In the genomic region with DNA sequence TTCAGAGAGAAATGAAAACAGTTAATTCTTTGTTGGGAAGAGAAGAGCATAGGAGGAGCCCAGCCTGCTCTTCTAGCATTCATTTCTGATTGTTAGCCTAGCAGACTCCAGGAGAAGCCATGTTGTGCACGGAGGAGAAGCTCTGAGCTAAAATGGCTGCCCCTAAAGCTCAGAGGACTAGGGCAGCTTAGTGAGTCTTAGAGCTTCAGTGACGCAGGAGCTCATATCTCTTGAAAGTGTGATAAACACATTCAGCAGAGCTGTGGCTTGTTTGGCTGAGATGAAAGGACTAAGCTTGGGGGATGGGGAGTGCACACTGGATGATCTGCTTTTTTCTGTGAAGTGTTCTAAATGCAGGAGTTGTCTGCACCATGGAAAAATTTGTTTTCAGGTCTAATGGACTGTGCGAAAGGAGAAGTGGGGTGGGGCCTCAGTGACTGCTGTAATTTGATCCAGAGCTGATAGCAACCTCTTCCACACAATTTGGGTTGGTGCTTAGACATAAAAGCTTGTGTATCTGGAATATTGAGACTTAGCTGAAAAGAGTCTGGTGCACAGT, we compare ENCODE assay signal across 8 cellular contexts. TPM values are rescaled to one million over a fixed set of nuclear protein-coding genes. Genes with fewer than 3 reads are reported as not detected.
A peak's percentile ranks its signal among the peaks of the same experiment; 100 is the strongest.
DNase-seq lines count a peak whose midpoint lies in the region; ATAC-seq, FAIRE-seq and TF ChIP-seq lines count a peak whose summit lies in the region.

No MANE protein-coding gene starts in this region.

- peaks cover 11 to 17% of the 10 kb centered on the region in 2 donors for H3K4me1 Mint-ChIP-seq in natural killer cell

- H3K4me3 ChIP-seq in A673 (ENCODE audit: low read depth, low read length, poor library complexity, severe bottlenecking) (peak overlapping the region; percentile 1), HEK293 (ENCODE audit: low read depth, low read length) (peak overlapping the region; percentile 6), SJCRH30 (peak overlapping the region; percentile 35), esophagus muscularis mucosa (peak overlapping the region in 1 of 4 donors; percentile 20)

- peaks cover 0 to 2% of the 10 kb centered on the region in 2 donors for H3K27me3 Mint-ChIP-seq in natural killer cell (ENCODE audit: low read depth in 2 of 2)

- no peaks in the 10 kb centered on the region for H3K36me3 Mint-ChIP-seq in natural killer cell

- DNase-seq in A673 (ENCODE audit: low spot score) (peak; percentile 84), SJCRH30 (peak; percentile 63 to 82), esophagus muscularis mucosa (ENCODE audit: extremely low spot score) (no peak), natural killer cell (no peak), GM12892 (ENCODE audit: insufficient read length) (no peak), RPMI8226 (no peak)

- peak; percentile 85 to 98 (median 97) for ATAC-seq in natural killer cell
- ATAC-seq in HG02642 (IDR thresholded peaks at IDR 0.05; ENCODE audit: poor library complexity, unreplicated experiment) = no peak

- TF ChIP-seq POLR2A in esophagus muscularis mucosa (IDR thresholded peaks at IDR 0.05; ENCODE audit: low read depth) (no peak), GM12892 (IDR thresholded peaks at IDR 0.05; ENCODE audit: low read depth, low read length) (no peak)

- no peaks in the 10 kb centered on the region for H3K27me3 ChIP-seq in A673 (replicated peaks; ENCODE audit: insufficient read depth, low read depth, low read length, poor library complexity)
- no peaks in the 10 kb centered on the region for H3K27me3 ChIP-seq in SJCRH30
- H3K27me3 ChIP-seq in esophagus muscularis mucosa = no peaks in the 10 kb centered on the region

- peak overlapping the region; percentile 42 to 82 for H3K27ac Mint-ChIP-seq in natural killer cell

- CTCF ChIA-PET in A673 (lab: Charles Lee) = no interaction called here
- CTCF ChIA-PET in HEK293 (lab: Yijun Ruan, JAX) = interaction anchor here (0.6 kb wide), 2 partner anchors 31 to 273 kb away, joined by 3 to 5 read pairs; no protein-coding TSS in a partner anchor

- intact Hi-C loops in A673 (cut with micrococcal nuclease; ENCODE audit: unreplicated experiment) = loop anchor here (5.0 kb wide), 1 partner anchor 59 kb away; the partner anchor contains the start of gene ZNF462
- intact Hi-C loops in esophagus muscularis mucosa (cut with DNase I) = no loop called here
- intact Hi-C loops in natural killer cell (cut with micrococcal nuclease) = no loop called here

- peaks cover 0 to 2% of the 10 kb centered on the region in 2 donors for H3K9me3 Mint-ChIP-seq in natural killer cell

- POLR2A ChIA-PET in A673 (lab: Charles Lee; ENCODE audit: low non-redundant PET) = no interaction called here
- POLR2A ChIA-PET in HEK293 (lab: Yijun Ruan, JAX) = interaction anchor here (0.9 to 2.4 kb wide), 4 partner anchors 12 to 58 kb away, joined by 3 to 45 read pairs (median 5); partner anchors contain the start of gene ZNF462

- 29% methylated on average over 3 of the region's 3 CpGs for WGBS in esophagus muscularis mucosa

- BruUV-seq in A673 (replicated peaks; lab: Mats Ljungman, UMichigan) = no TSS peak

- no peaks in the 10 kb centered on the region for H3K9me3 ChIP-seq in A673 (ENCODE audit: low read depth, low read length, poor library complexity, severe bottlenecking)
- no peaks in the 10 kb centered on the region for H3K9me3 ChIP-seq in HEK293 (ENCODE audit: control insufficient read depth, insufficient read depth, low read depth, low read length)
- H3K9me3 ChIP-seq in SJCRH30 (replicated peaks) = no peaks in the 10 kb centered on the region
- no peaks in the 10 kb centered on the region for H3K9me3 ChIP-seq in esophagus muscularis mucosa

- no peak for FAIRE-seq in GM12892 (lab: Jason Lieb, UNC)

- peaks cover 22% of the 10 kb centered on the region for H3K36me3 ChIP-seq in A673 (ENCODE audit: insufficient read depth, low read length, poor library complexity, severe bottlenecking)
- peaks cover 3 to 33% of the 10 kb centered on the region in 2 experiments; a peak in 1 of 3 replicates for H3K36me3 ChIP-seq in HEK293 (ENCODE audit: control insufficient read depth in 2 of 2, insufficient read depth in 1 of 2, low read length in 2 of 2)
- H3K36me3 ChIP-seq in SJCRH30 = peaks cover 30% of the 10 kb centered on the region
- peaks cover 22 to 33% (median 28%) of the 10 kb centered on the region in 4 donors for H3K36me3 ChIP-seq in esophagus muscularis mucosa

- H3K4me1 ChIP-seq in A673 (ENCODE audit: insufficient read depth, low read length, poor library complexity, severe bottlenecking) = peaks cover 16% of the 10 kb centered on the region
- peaks cover 4% of the 10 kb centered on the region for H3K4me1 ChIP-seq in HEK293 (ENCODE audit: control insufficient read depth, insufficient read depth, low read length)
- peaks cover 32% of the 10 kb centered on the region for H3K4me1 ChIP-seq in SJCRH30
- peaks cover 48 to 63% (median 54%) of the 10 kb centered on the region in 4 donors for H3K4me1 ChIP-seq in esophagus muscularis mucosa

- no peak for TF ChIP-seq EP300 in esophagus muscularis mucosa (IDR thresholded peaks at IDR 0.05)

- H3K27ac ChIP-seq in A673 (ENCODE audit: low read depth, low read length, poor library complexity, severe bottlenecking) (peak overlapping the region; percentile 87), HEK293 (ENCODE audit: extremely low read depth, low read depth, low read length) (peak overlapping the region; percentile 93), SJCRH30 (peak overlapping the region; percentile 74), esophagus muscularis mucosa (replicated peaks in 1 of 4) (peak overlapping the region; percentile 65 to 71 (median 70))

- TF ChIP-seq CTCF in A673 (conservative IDR thresholded peaks at IDR 0.05; ENCODE audit: low read depth, low read length) (no peak), HEK293 (tag by site-specific recombination; IDR thresholded peaks at IDR 0.05) (no peak), esophagus muscularis mucosa (IDR thresholded peaks at IDR 0.05) (no peak), natural killer cell (IDR thresholded peaks at IDR 0.05) (no peak)

- H3K4me3 Mint-ChIP-seq in natural killer cell = no peak overlapping the region

TF ChIP-seq in HEK293, 187 proteins besides CTCF, POLR2A, EP300 and RAD21 (continues in another document):
- TF ChIP-seq ZFP41 (tag by site-specific recombination; IDR thresholded peaks at IDR 0.05; ENCODE audit: borderline replicate concordance) (no peak), ZNF350 (tag by site-specific recombination; IDR thresholded peaks at IDR 0.05) (no peak), ZBTB7A (tag by site-specific recombination; IDR thresholded peaks at IDR 0.05; ENCODE audit: low read depth) (no peak), ZNF777 (tag by site-specific recombination; IDR thresholded peaks at IDR 0.05; ENCODE audit: borderline replicate concordance) (no peak), ZNF121 (tag by site-specific recombination; IDR thresholded peaks at IDR 0.05) (no peak), ZBTB8A (tag by site-specific recombination; IDR thresholded peaks at IDR 0.05) (no peak), ZNF416 (tag by site-specific recombination; IDR thresholded peaks at IDR 0.05) (no peak), HOXC10 (CRISPR knock-in tag; IDR thresholded peaks at IDR 0.05) (no peak), ZNF324 (tag by site-specific recombination; IDR thresholded peaks at IDR 0.05) (no peak), HOXD13 (CRISPR knock-in tag; IDR thresholded peaks at IDR 0.05; ENCODE audit: borderline replicate concordance) (no peak), ZNF132 (tag by site-specific recombination; IDR thresholded peaks at IDR 0.05; ENCODE audit: borderline replicate concordance) (no peak), ZFP69B (tag by site-specific recombination; IDR thresholded peaks at IDR 0.05) (0 out of 2 replicates have a peak, but pooled peaks have one; percentile 16), ZNF157 (tag by site-specific recombination; IDR thresholded peaks at IDR 0.05) (no peak), ZNF555 (tag by site-specific recombination; conservative IDR thresholded peaks at IDR 0.05) (no peak), ZNF791 (tag by site-specific recombination; IDR thresholded peaks at IDR 0.05) (no peak), ZNF23 (tag by site-specific recombination; IDR thresholded peaks at IDR 0.05; ENCODE audit: borderline replicate concordance) (no peak), ZNF366 (tag by site-specific recombination; conservative IDR thresholded peaks at IDR 0.05) (peak; percentile 47), TRIM28 (IDR thresholded peaks at IDR 0.05; ENCODE audit: borderline replicate concordance, low read length) (peak; percentile 98), ZNF174 (tag by site-specific recombination; IDR thresholded peaks at IDR 0.05) (no peak), SETDB1 (IDR thresholded peaks at IDR 0.05; ENCODE audit: insufficient read length, low read length) (no peak), ZNF19 (tag by site-specific recombination; IDR thresholded peaks at IDR 0.05; ENCODE audit: low read depth) (no peak), ZNF558 (tag by site-specific recombination; IDR thresholded peaks at IDR 0.05) (peak; percentile 40; the same call in 1 of the 2 replicates), ZNF2 (tag by site-specific recombination; IDR thresholded peaks at IDR 0.05) (no peak)
- TF ChIP-seq, protein P1, sequence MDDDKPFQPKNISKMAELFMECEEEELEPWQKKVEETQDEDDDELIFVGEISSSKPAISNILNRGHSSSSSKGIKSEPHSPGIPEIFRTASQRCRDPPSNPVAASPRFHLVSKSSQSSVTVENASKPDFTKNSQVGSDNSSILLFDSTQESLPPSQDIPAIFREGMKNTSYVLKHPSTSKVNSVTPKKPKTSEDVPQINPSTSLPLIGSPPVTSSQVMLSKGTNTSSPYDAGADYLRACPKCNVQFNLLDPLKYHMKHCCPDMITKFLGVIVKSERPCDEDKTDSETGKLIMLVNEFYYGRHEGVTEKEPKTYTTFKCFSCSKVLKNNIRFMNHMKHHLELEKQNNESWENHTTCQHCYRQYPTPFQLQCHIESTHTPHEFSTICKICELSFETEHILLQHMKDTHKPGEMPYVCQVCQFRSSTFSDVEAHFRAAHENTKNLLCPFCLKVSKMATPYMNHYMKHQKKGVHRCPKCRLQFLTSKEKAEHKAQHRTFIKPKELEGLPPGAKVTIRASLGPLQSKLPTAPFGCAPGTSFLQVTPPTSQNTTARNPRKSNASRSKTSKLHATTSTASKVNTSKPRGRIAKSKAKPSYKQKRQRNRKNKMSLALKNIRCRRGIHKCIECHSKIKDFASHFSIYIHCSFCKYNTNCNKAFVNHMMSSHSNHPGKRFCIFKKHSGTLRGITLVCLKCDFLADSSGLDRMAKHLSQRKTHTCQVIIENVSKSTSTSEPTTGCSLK (tag by site-specific recombination; IDR thresholded peaks at IDR 0.05) = no peak

RNA-seq across cellular contexts. Expression of gene ZNF462, which starts 58.5 kb away (rescaled TPM):
- total RNA-seq in A673 (2021) (38.4 and 40.5 TPM in 2 replicates), esophagus muscularis mucosa (10 to 100 TPM; 24.5 to 38.6 (median 34.6) TPM), natural killer cell (under 1 TPM; 0.33 to 0.93 (median 0.35) TPM)
- total RNA-seq in SJCRH30 (2014; rRNA removed; shearing (Covaris generic)) = 26.8 and 27.4 TPM in 2 replicates
- polyA plus RNA-seq in GM12892 (2012; ENCODE audit: missing spikeins) = 0.42 TPM

Comparison
In these comparisons a context has a peak if more than half of its experiments do, and no peak if none do; other contexts are left out.
1. DNase-seq: peak in A673 (single experiment) and SJCRH30 (2 of 2); none in esophagus muscularis mucosa (single experiment), natural killer cell (single experiment), GM12892 (single experiment) and RPMI8226 (single experiment).
2. RNA of gene ZNF462, which starts 58.5 kb away (total RNA-seq): 38.4 to 40.5 TPM in A673, 24.5 to 38.6 TPM in esophagus muscularis mucosa and 26.8 to 27.4 TPM in SJCRH30; 0.33 to 0.93 TPM in natural killer cell; every median in the first group is over 10 times any median in the second.
3. Peak in every context shown above with its lines, with median percentiles within 50 percentile points of each other: H3K27ac ChIP-seq.